Comparison of ENCODE assay signal across 8 cellular contexts in genomic region chr4:183960021-183960420, GRCh38. TPM values are rescaled to one million over a fixed set of nuclear protein-coding genes. Genes with fewer than 3 reads are reported as not detected.
A peak's percentile ranks its signal among the peaks of the same experiment; 100 is the strongest.
DNase-seq lines count a peak whose midpoint lies in the region; ATAC-seq lines count a peak whose summit lies in the region.

No MANE protein-coding gene starts in this region.

- peak overlapping the region; percentile 91 for H3K27ac ChIP-seq in ectodermal cell (ENCODE audit: insufficient read depth, low read depth, low read length, poor library complexity, severe bottlenecking)

- no peaks in the 10 kb centered on the region for H3K9me3 ChIP-seq in ectodermal cell (ENCODE audit: control insufficient read depth, low read length)

- H3K4me3 ChIP-seq in ectodermal cell (ENCODE audit: insufficient read depth, low read depth, low read length): no peak overlapping the region

- 36 to 39% methylated on average over 7 to 8 of the region's 8 CpGs for WGBS in ectodermal cell, 2 experiments

- H3K4me1 ChIP-seq in ectodermal cell (ENCODE audit: control insufficient read depth, insufficient read depth, low read length): peaks cover 53% of the 10 kb centered on the region

- DNase-seq in DMS53 treated with DMSO at 0.1 percent for 48 hours (lab: John Stamatoyannopoulos, UW; ENCODE audit: unreplicated experiment) (peak; percentile 38), NCI-H2171 treated with DMSO at 0.1 percent for 48 hours (lab: John Stamatoyannopoulos, UW) (peak; percentile 92), mucosa of gallbladder (ENCODE audit: low spot score) (peak; percentile 16), GM19240 (ENCODE audit: insufficient read length, low spot score) (no peak), Kasumi-1 (lab: John Stamatoyannopoulos, UW) (no peak)

- no peaks in the 10 kb centered on the region for H3K36me3 ChIP-seq in ectodermal cell (ENCODE audit: control insufficient read depth, insufficient read depth, low read length)

- ATAC-seq in HG03432 (IDR thresholded peaks at IDR 0.05; ENCODE audit: unreplicated experiment) (no peak), GM19463 (IDR thresholded peaks at IDR 0.05; ENCODE audit: unreplicated experiment) (no peak)

- H3K27me3 ChIP-seq in ectodermal cell (ENCODE audit: control insufficient read depth, insufficient read depth, low read length, poor library complexity, severe bottlenecking): no peaks in the 10 kb centered on the region

RNA-seq across cellular contexts. Expression of gene STOX2, which starts 54.9 kb away (rescaled TPM):
- polyA plus RNA-seq in ectodermal cell (2013, experiment 1 of 4): 23.3 TPM
- 20.0 TPM for polyA plus RNA-seq in ectodermal cell (2013, experiment 2 of 4)
- 19.1 TPM for polyA plus RNA-seq in ectodermal cell (2013, experiment 3 of 4)
- polyA plus RNA-seq in ectodermal cell (2013, experiment 4 of 4): 23.6 TPM
- total RNA-seq in mucosa of gallbladder: 6.6 TPM

Comparison
In these comparisons a context has a peak if more than half of its experiments do, and no peak if none do; other contexts are left out.
1. DNase-seq: peak in DMS53 treated with DMSO at 0.1 percent for 48 hours (single experiment), NCI-H2171 treated with DMSO at 0.1 percent for 48 hours (single experiment) and mucosa of gallbladder (single experiment); none in GM19240 (single experiment) and Kasumi-1 (0 of 2).